Comparison of ENCODE assay signal across 9 cellular contexts in the genomic region with DNA sequence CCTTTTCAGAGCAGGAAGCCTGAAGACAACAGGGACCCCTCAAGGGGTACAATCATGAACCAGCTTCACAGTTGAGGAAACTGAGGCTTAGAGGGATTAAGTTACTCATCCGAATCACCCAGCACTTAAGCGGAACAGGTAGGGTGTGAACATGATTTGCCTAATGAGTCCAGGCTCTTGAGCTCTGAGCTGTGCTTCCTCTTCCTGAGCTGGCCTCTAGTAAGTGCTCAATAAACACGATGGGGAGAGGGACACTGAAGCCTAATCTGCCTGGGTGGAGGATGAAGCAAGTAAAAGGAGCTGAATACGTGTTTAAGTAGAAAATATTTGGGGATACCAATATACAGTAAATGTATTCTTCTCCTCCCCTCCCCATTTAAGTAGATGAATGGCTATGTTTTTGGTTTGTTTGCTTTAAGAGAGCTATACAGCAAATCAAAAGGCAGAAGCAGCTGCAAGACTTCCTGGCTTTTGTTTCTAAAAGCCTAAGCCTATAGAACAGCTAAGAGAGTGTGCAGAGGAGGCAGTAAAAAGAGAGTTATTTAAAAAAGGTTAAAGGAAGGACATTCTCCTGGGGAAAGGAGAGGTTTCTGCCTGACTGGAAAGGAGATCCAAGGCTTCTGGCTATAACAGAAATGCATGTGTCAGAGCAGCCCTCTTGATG. TPM values are rescaled to one million over a fixed set of nuclear protein-coding genes. Genes with fewer than 3 reads are reported as not detected.
DNase-seq lines count a peak whose midpoint lies in the region; ATAC-seq lines count a peak whose summit lies in the region.
"Had no signal": no experiment of that assay in that cellular context is flagged by ENCODE, and none has a peak within 500 bp of the region (broad histone marks: within the 10 kb centered on the region; RNA-seq: fewer than 3 reads in every experiment).

No MANE protein-coding gene starts in this region.

- H3K27me3 Mint-ChIP-seq in activated CD4-positive, alpha-beta memory T cell treated with anti-CD3 and anti-CD28 coated beads for 36 hours: no peaks in the 10 kb centered on the region
- no peaks in the 10 kb centered on the region for H3K27me3 Mint-ChIP-seq in naive thymus-derived CD4-positive, alpha-beta T cell

- ATAC-seq in HG02798 (IDR thresholded peaks at IDR 0.05; ENCODE audit: poor library complexity, unreplicated experiment) (peak; percentile 28), GM19035 (IDR thresholded peaks at IDR 0.05; ENCODE audit: unreplicated experiment) (no peak), GM21447 (IDR thresholded peaks at IDR 0.05; ENCODE audit: unreplicated experiment) (no peak)
- no peak for ATAC-seq in naive thymus-derived CD4-positive, alpha-beta T cell

- peaks cover 27% of the 10 kb centered on the region for H3K4me1 Mint-ChIP-seq in activated CD4-positive, alpha-beta memory T cell treated with anti-CD3 and anti-CD28 coated beads for 36 hours (ENCODE audit: low read depth)
- H3K4me1 Mint-ChIP-seq in naive thymus-derived CD4-positive, alpha-beta T cell: peaks cover 26 to 45% (median 40%) of the 10 kb centered on the region in 7 donors

- no peaks in the 10 kb centered on the region for H3K27me3 ChIP-seq in naive thymus-derived CD4-positive, alpha-beta T cell (ENCODE audit: control insufficient read depth in 2 of 2, insufficient read depth in 2 of 2, low read length in 2 of 2)

- no peaks in the 10 kb centered on the region for H3K9me3 Mint-ChIP-seq in activated CD4-positive, alpha-beta memory T cell treated with anti-CD3 and anti-CD28 coated beads for 36 hours
- peaks cover 0 to 2% (median 0%) of the 10 kb centered on the region in 11 donors for H3K9me3 Mint-ChIP-seq in naive thymus-derived CD4-positive, alpha-beta T cell
- H3K9me3 Mint-ChIP-seq: activated T-cell treated with anti-CD3 and anti-CD28 coated beads, Interleukin-2, amount 50 U/mL, for 4 hours had no signal

- intact Hi-C loops in activated CD4-positive, alpha-beta memory T cell treated with anti-CD3 and anti-CD28 coated beads for 36 hours (cut with micrococcal nuclease): loop anchor here (1.0 to 2.0 kb wide), 3 partner anchors 70 to 242 kb away; no protein-coding TSS in a partner anchor
- intact Hi-C loops in naive thymus-derived CD4-positive, alpha-beta T cell (cut with micrococcal nuclease): loop anchor here (1.0 to 10.0 kb wide), 8 partner anchors 22 to 526 kb away; a partner anchor contains a TSS

- no peak overlapping the region for H3K4me3 Mint-ChIP-seq in activated CD4-positive, alpha-beta memory T cell treated with anti-CD3 and anti-CD28 coated beads for 36 hours
- H3K4me3 Mint-ChIP-seq in naive thymus-derived CD4-positive, alpha-beta T cell: peak overlapping the region; percentile 1 to 68 (median 53)

- CTCF ChIA-PET in activated CD4-positive, alpha-beta memory T cell treated with anti-CD3 and anti-CD28 coated beads for 36 hours (lab: Charles Lee): interaction anchor here (0.8 to 6.7 kb wide), 34 partner anchors 8 to 322 kb away, joined by 3 to 618 read pairs (median 13); a partner anchor contains a TSS
- CTCF ChIA-PET in naive thymus-derived CD4-positive, alpha-beta T cell (lab: Charles Lee): interaction anchor here (0.6 to 7.8 kb wide), 26 partner anchors 10 to 442 kb away, joined by 3 to 253 read pairs (median 5); a partner anchor contains a TSS

- peaks cover 12 to 29% of the 10 kb centered on the region in 2 donors for H3K4me1 ChIP-seq in naive thymus-derived CD4-positive, alpha-beta T cell (ENCODE audit: control insufficient read depth in 2 of 2, insufficient read depth in 2 of 2, low read length in 2 of 2)

- H3K36me3 Mint-ChIP-seq in activated CD4-positive, alpha-beta memory T cell treated with anti-CD3 and anti-CD28 coated beads for 36 hours: peaks cover 7% of the 10 kb centered on the region
- H3K36me3 Mint-ChIP-seq in naive thymus-derived CD4-positive, alpha-beta T cell: peaks cover 0 to 14% (median 0%) of the 10 kb centered on the region in 5 donors

- POLR2A ChIA-PET in activated CD4-positive, alpha-beta memory T cell treated with anti-CD3 and anti-CD28 coated beads for 36 hours (lab: Charles Lee): interaction anchor here (3.1 kb wide), 1 partner anchor 194 kb away, joined by 17 read pairs; no protein-coding TSS in a partner anchor
- POLR2A ChIA-PET in naive thymus-derived CD4-positive, alpha-beta T cell (lab: Charles Lee): interaction anchor here (0.7 to 2.4 kb wide), 10 partner anchors 9 to 250 kb away, joined by 3 to 9 read pairs (median 6); a partner anchor contains a TSS

- H3K9me3 ChIP-seq in naive thymus-derived CD4-positive, alpha-beta T cell (ENCODE audit: control insufficient read depth in 2 of 3, low read length in 3 of 3): no peaks in the 10 kb centered on the region

- no peak overlapping the region for H3K4me3 ChIP-seq in naive thymus-derived CD4-positive, alpha-beta T cell (ENCODE audit: low read length)

- peak overlapping the region; percentile 60 for H3K27ac ChIP-seq in naive thymus-derived CD4-positive, alpha-beta T cell (ENCODE audit: low read depth, low read length)

- DNase-seq in DMS153 treated with DMSO at 0.1 percent for 48 hours (lab: John Stamatoyannopoulos, UW; ENCODE audit: unreplicated experiment) (peak; percentile 46), mesenteric fat pad (ENCODE audit: low spot score) (no peak)
- DNase-seq in activated CD4-positive, alpha-beta memory T cell treated with anti-CD3 and anti-CD28 coated beads for 36 hours: no peak
- DNase-seq in naive thymus-derived CD4-positive, alpha-beta T cell: peak in 6 of 9 donors; percentile 22 to 49 (median 40)
- no peak for DNase-seq in stimulated activated CD4-positive, alpha-beta T cell treated with anti-CD3 and anti-CD28 coated beads, Interleukin-1b, Interleukin-23, amount 100 ng/mL, for 48 hours

- no peaks in the 10 kb centered on the region for H3K36me3 ChIP-seq in naive thymus-derived CD4-positive, alpha-beta T cell (ENCODE audit: control insufficient read depth in 2 of 3, insufficient read depth in 3 of 3, low read length in 3 of 3)

- H3K27ac Mint-ChIP-seq in activated CD4-positive, alpha-beta memory T cell treated with anti-CD3 and anti-CD28 coated beads for 36 hours: peak overlapping the region; percentile 82
- H3K27ac Mint-ChIP-seq in naive thymus-derived CD4-positive, alpha-beta T cell: peak overlapping the region; percentile 69 to 97 (median 94)

RNA-seq across cellular contexts. Expression of a gene that starts 20.5 kb away (rescaled TPM):
- 1 to 10 TPM; 7.5 to 8.3 TPM for total RNA-seq in activated CD4-positive, alpha-beta memory T cell treated with anti-CD3 and anti-CD28 coated beads for 36 hours
- total RNA-seq in naive thymus-derived CD4-positive, alpha-beta T cell: 1 to 10 TPM; 3.1 to 6.4 (median 5.3) TPM
- polyA plus RNA-seq in naive thymus-derived CD4-positive, alpha-beta T cell: 10 to 100 TPM in 1 of 2 donors, 1 to 10 TPM in 1; 5.3 to 10.1 TPM
- total RNA-seq in mesenteric fat pad: 7.5 TPM

RNA-seq across cellular contexts. Expression of a gene that starts 22.5 kb away (rescaled TPM):
- total RNA-seq in activated CD4-positive, alpha-beta memory T cell treated with anti-CD3 and anti-CD28 coated beads for 36 hours: 10 to 100 TPM; 39.3 to 42.4 TPM
- total RNA-seq in naive thymus-derived CD4-positive, alpha-beta T cell: 10 to 100 TPM; 35.5 to 65.0 (median 54.5) TPM
- 100 to 1,000 TPM in 1 of 2 donors, 10 to 100 TPM in 1; 84.1 to 127 TPM for polyA plus RNA-seq in naive thymus-derived CD4-positive, alpha-beta T cell
- total RNA-seq in mesenteric fat pad: 9.6 TPM

Comparison
In these comparisons a context has a peak if more than half of its experiments do, and no peak if none do; other contexts are left out.
1. DNase-seq: peak in DMS153 treated with DMSO at 0.1 percent for 48 hours (single experiment) and naive thymus-derived CD4-positive, alpha-beta T cell (6 of 9); none in activated CD4-positive, alpha-beta memory T cell treated with anti-CD3 and anti-CD28 coated beads for 36 hours (single experiment), mesenteric fat pad (single experiment) and stimulated activated CD4-positive, alpha-beta T cell treated with anti-CD3 and anti-CD28 coated beads, Interleukin-1b, Interleukin-23, amount 100 ng/mL, for 48 hours (single experiment).